8 cellular contexts compared by ENCODE assay signal in the genomic region with DNA sequence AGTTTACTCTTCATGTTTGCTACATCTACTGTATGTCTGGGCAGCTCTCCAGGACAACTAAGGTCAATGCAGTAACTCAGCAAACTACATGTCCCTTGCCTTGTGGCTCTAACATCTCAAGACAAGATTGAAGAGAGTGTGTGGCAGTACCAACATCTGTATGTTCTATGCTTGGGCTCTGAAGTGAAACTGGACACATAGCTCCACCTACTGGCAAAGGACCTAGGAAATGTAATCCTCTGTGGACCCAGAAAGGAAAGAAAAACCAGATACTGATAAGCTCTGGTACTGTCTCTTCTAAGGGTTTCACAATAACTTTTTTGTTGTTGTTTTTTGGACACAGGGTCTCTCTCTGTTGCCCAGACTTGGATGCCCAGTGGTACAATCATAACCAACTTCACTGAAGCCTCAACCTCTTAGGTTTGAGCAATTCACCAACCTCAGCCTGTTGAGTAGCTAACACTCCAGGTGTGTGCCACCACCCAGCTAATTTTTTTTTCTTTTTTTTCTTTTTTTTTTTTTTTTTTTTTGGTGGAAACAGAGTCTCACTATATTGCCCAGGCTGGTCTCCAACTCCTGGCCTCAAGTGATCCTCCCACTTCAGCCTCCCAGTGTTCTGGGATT.
DNase-seq lines count a peak whose midpoint lies in the region; TF ChIP-seq lines count a peak whose summit lies in the region.

No MANE protein-coding gene starts in this region.

- H3K79me2 ChIP-seq in SK-N-SH (ENCODE audit: insufficient read depth), result no peaks in the 10 kb centered on the region

- no peak overlapping the region for H3K9ac ChIP-seq in SK-N-SH

- TF ChIP-seq CTCF in LNCAP (IDR thresholded peaks at IDR 0.05) (peak; percentile 77), SK-N-SH (IDR thresholded peaks at IDR 0.05) (peak; percentile 80), astrocyte of the spinal cord (IDR thresholded peaks at IDR 0.05; ENCODE audit: low read depth, low read length) (peak; percentile 75)

- in situ Hi-C loops in astrocyte of the spinal cord (cut with HindIII; ENCODE audit: low sequenced_read_pairs), result no loop called here

- TF ChIP-seq RAD21 in SK-N-SH (IDR thresholded peaks at IDR 0.05; ENCODE audit: low read length), result peak; percentile 93

- CTCF ChIA-PET in SK-N-SH (lab: Yijun Ruan, JAX), result interaction anchor here (0.6 to 4.2 kb wide), 66 partner anchors 8 to 1204 kb away, joined by 3 to 73 read pairs (median 4); no protein-coding TSS in a partner anchor

- H3K4me3 ChIP-seq in SK-N-SH (ENCODE audit: low read depth in 2 of 2, low read length in 1 of 2) (peak overlapping the region in 1 of 2 experiments; percentile 12; a peak in 1 of 4 replicates), astrocyte of the spinal cord (ENCODE audit: low read depth, low read length) (no peak overlapping the region)

- peak; percentile 17 for DNase-seq in activated T-cell treated with anti-CD3 and anti-CD28 coated beads for 1 hour (ENCODE audit: low read depth)
- DNase-seq in activated T-cell treated with anti-CD3 and anti-CD28 coated beads, Interleukin-2, amount 50 U/mL, for 1 hour, result no peak
- DNase-seq in HCEC 1CT, result peak; percentile 59
- DNase-seq in SK-N-SH, result peak; percentile 69
- peak; percentile 77 for DNase-seq in astrocyte of the spinal cord (ENCODE audit: low read depth, low spot score)
- DNase-seq in iPS DF 4.7 (ENCODE audit: extremely low read depth, low spot score), result peak; percentile 64
- DNase-seq in stimulated activated CD4-positive, alpha-beta T cell treated with anti-CD3 and anti-CD28 coated beads, Interleukin-12 subunit alpha, Interleukin-12 subunit beta, amount 100 ng/mL, for 48 hours (ENCODE audit: low read depth in 2 of 3, low spot score in 1 of 3), result peak in 2 of 3 donors; percentile 24 to 54

- H3K4me1 ChIP-seq in SK-N-SH (ENCODE audit: control insufficient read depth in 1 of 2, insufficient read depth in 2 of 2, low read depth in 1 of 2, low read length in 1 of 2), result peaks cover 0 to 4% of the 10 kb centered on the region in 2 experiments; a peak in 1 of 4 replicates

- no peaks in the 10 kb centered on the region for H3K9me2 ChIP-seq in SK-N-SH

- H3F3A ChIP-seq in SK-N-SH (replicated peaks; ENCODE audit: insufficient read depth), result peaks cover 3% of the 10 kb centered on the region

- no peaks in the 10 kb centered on the region for H3K27me3 ChIP-seq in SK-N-SH (ENCODE audit: insufficient read depth)

- no peak overlapping the region for H3K4me2 ChIP-seq in SK-N-SH

- H3K9me3 ChIP-seq in SK-N-SH, result no peaks in the 10 kb centered on the region

- no peak for TF ChIP-seq EP300 in SK-N-SH (IDR thresholded peaks at IDR 0.05; ENCODE audit: borderline replicate concordance in 1 of 2, low read depth in 1 of 2, low read length in 1 of 2)

- POLR2A ChIA-PET in SK-N-SH (lab: Yijun Ruan, JAX), result interaction anchor here (0.6 kb wide), 1 partner anchor 832 kb away, joined by 4 read pairs; no protein-coding TSS in a partner anchor

- no peak overlapping the region for H2AFZ ChIP-seq in SK-N-SH (ENCODE audit: low read depth)

- H3K36me3 ChIP-seq in SK-N-SH (replicated peaks in 1 of 2; ENCODE audit: control insufficient read depth in 1 of 2, insufficient read depth in 2 of 2, low read length in 1 of 2), result no peaks in the 10 kb centered on the region

- no peak overlapping the region for H3K27ac ChIP-seq in SK-N-SH (ENCODE audit: low read depth in 2 of 2, low read length in 1 of 2)

- no peaks in the 10 kb centered on the region for H4K20me1 ChIP-seq in SK-N-SH (ENCODE audit: insufficient read depth)

TF ChIP-seq in SK-N-SH, 30 proteins besides CTCF, POLR2A, EP300 and RAD21:
- TF ChIP-seq, protein P1, sequence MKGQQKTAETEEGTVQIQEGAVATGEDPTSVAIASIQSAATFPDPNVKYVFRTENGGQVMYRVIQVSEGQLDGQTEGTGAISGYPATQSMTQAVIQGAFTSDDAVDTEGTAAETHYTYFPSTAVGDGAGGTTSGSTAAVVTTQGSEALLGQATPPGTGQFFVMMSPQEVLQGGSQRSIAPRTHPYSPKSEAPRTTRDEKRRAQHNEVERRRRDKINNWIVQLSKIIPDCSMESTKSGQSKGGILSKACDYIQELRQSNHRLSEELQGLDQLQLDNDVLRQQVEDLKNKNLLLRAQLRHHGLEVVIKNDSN (IDR thresholded peaks at IDR 0.05; ENCODE audit: borderline replicate concordance, low read depth), result no peak
- TF ChIP-seq, protein P2, sequence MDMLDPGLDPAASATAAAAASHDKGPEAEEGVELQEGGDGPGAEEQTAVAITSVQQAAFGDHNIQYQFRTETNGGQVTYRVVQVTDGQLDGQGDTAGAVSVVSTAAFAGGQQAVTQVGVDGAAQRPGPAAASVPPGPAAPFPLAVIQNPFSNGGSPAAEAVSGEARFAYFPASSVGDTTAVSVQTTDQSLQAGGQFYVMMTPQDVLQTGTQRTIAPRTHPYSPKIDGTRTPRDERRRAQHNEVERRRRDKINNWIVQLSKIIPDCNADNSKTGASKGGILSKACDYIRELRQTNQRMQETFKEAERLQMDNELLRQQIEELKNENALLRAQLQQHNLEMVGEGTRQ (IDR thresholded peaks at IDR 0.05; ENCODE audit: borderline replicate concordance, low read depth, low read length), result no peak
- TF ChIP-seq SMC3 (IDR thresholded peaks at IDR 0.05; ENCODE audit: low read depth, low read length) (peak; percentile 74), SIN3A (IDR thresholded peaks at IDR 0.05; ENCODE audit: borderline replicate concordance, low read depth, low read length) (no peak), RCOR1 (IDR thresholded peaks at IDR 0.05; ENCODE audit: low read length) (no peak), FOXJ3 (CRISPR knock-in tag; IDR thresholded peaks at IDR 0.05) (no peak), TAF1 (IDR thresholded peaks at IDR 0.05; ENCODE audit: borderline replicate concordance, low read depth, low read length) (no peak), RFX5 (IDR thresholded peaks at IDR 0.05; ENCODE audit: low read length) (0 out of 2 replicates have a peak, but pooled peaks have one; percentile 26), ELF1 (IDR thresholded peaks at IDR 0.05) (no peak), MEF2A (IDR thresholded peaks at IDR 0.05; ENCODE audit: borderline replicate concordance, low read depth) (no peak), NFIC (IDR thresholded peaks at IDR 0.05; ENCODE audit: borderline replicate concordance) (no peak), POLR2AphosphoS5 (IDR thresholded peaks at IDR 0.05; ENCODE audit: low read depth, low read length) (no peak), FOSL2 (IDR thresholded peaks at IDR 0.05; ENCODE audit: borderline replicate concordance, low read depth) (no peak)
- TF ChIP-seq, protein P3, sequence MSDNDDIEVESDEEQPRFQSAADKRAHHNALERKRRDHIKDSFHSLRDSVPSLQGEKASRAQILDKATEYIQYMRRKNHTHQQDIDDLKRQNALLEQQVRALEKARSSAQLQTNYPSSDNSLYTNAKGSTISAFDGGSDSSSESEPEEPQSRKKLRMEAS (IDR thresholded peaks at IDR 0.05; ENCODE audit: low read depth), result no peak
